21 cellular contexts compared by ENCODE assay signal in the genomic region with DNA sequence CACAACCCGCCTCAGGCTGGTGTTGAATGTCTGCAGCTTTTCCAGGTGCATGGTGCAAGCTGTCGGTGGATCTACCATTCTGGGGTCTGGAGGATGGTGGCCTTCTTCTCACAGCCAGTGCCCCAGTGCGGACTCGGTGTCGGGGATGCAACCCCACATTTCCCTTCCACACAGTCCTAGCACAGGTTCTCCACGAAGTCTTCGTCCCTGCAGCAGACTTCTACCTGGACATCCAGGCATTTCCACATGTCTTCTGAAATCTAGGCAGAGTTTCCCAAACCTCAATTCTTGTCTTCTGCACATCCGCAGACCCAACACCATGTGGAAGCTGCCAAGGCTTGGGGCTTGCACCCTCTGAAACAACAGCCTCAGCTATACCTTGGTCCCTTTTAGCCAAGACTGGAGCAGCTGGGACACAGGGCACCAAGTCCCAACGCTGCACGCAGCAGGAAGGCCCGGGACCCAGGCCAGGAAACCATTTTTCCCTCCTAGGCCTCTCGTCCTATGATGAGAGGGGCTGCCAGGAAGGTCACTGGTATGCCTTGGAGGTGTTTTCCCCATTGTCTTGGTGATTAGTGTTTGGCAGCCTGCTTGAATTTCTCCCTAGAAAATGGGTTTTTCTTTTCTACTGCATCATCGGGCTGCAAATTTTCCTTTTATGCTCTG.
"Had no signal": no experiment of that assay in that cellular context is flagged by ENCODE, and none has a peak within 500 bp of the region (broad histone marks: within the 10 kb centered on the region; RNA-seq: fewer than 3 reads in every experiment).

No MANE protein-coding gene starts in this region.

- H3K4me1 ChIP-seq: esophagus squamous epithelium, parathyroid adenoma, upper lobe of right lung had no signal

- H3K4me3 Mint-ChIP-seq: activated B cell treated with CpG ODN at 0.5 μM for 24 hours; activated T-helper 1 cell treated with anti-CD3 and anti-CD28 coated beads, Interleukin-12 subunit alpha, Interleukin-12 subunit beta, Interleukin-2, Interleukin-4 antibody, amounts not matched to agents 30 ng/mL and 10 ng/mL and 1 ng/mL, durations not matched to agents 14 hours and 24 hours and 36 hours; natural killer cell treated with Interleukin-12 subunit alpha and Interleukin-12 subunit beta and Interleukin-15 and Interleukin-18, amount 100 ng/mL, for 72 hours; stimulated activated memory B cell treated with anti-CD40 and anti-IgM and Interleukin-4, amounts not matched to agents 10 μg/mL and 1 μg/mL and 100 μg/mL, for 72 hours had no signal

- H3K9ac ChIP-seq: parathyroid adenoma had no signal

- H3K9me3 ChIP-seq: esophagus squamous epithelium, heart right ventricle, neutrophil, upper lobe of right lung had no signal

- H3K27ac ChIP-seq: brain microvascular endothelial cell, esophagus squamous epithelium, heart right ventricle, neutrophil, parathyroid adenoma, upper lobe of right lung had no signal

- H3K79me2 ChIP-seq: parathyroid adenoma had no signal

- DNase-seq: activated B cell treated with CpG ODN at 0.5 μM for 24 hours; activated CD4-positive, alpha-beta T cell treated with anti-CD3 and anti-CD28 coated beads for 4 hours; activated CD8-positive, alpha-beta memory T cell treated with anti-CD3 and anti-CD28 coated beads for 24 hours; aorta; brain microvascular endothelial cell; cortex of kidney; effector CD4-positive, alpha-beta T cell; esophagus squamous epithelium; heart right ventricle; immature natural killer cell; kidney glomerular epithelial cell; stimulated activated CD4-positive, alpha-beta T cell treated with anti-CD3 and anti-CD28 coated beads, Interleukin-4, amount 100 ng/mL, for 24 hours; T-cell; upper lobe of right lung had no signal

- H2AFZ ChIP-seq: parathyroid adenoma had no signal

- H3K9me3 Mint-ChIP-seq: immature natural killer cell; natural killer cell treated with Interleukin-12 subunit alpha and Interleukin-12 subunit beta and Interleukin-15 and Interleukin-18, amount 100 ng/mL, for 72 hours had no signal

- FAIRE-seq: endothelial cell of umbilical vein had no signal

- H3K4me3 ChIP-seq: esophagus squamous epithelium, heart right ventricle, upper lobe of right lung had no signal

- H3K36me3 ChIP-seq: brain microvascular endothelial cell had no signal

- ATAC-seq: heart right ventricle; natural killer cell treated with Interleukin-12 subunit alpha and Interleukin-12 subunit beta and Interleukin-15 and Interleukin-18, amount 100 ng/mL, for 72 hours; sciatic nerve; stimulated activated memory B cell treated with anti-CD40 and anti-IgM and Interleukin-4, amounts not matched to agents 10 μg/mL and 1 μg/mL and 100 μg/mL, for 72 hours; upper lobe of right lung had no signal

- H3K27me3 Mint-ChIP-seq: activated B cell treated with CpG ODN at 0.5 μM for 24 hours; natural killer cell treated with Interleukin-12 subunit alpha and Interleukin-12 subunit beta and Interleukin-15 and Interleukin-18, amount 100 ng/mL, for 72 hours; stimulated activated memory B cell treated with anti-CD40 and anti-IgM and Interleukin-4, amounts not matched to agents 10 μg/mL and 1 μg/mL and 100 μg/mL, for 72 hours; T-cell had no signal

- H3K27ac Mint-ChIP-seq: activated B cell treated with CpG ODN at 0.5 μM for 24 hours; activated T-helper 1 cell treated with anti-CD3 and anti-CD28 coated beads, Interleukin-12 subunit alpha, Interleukin-12 subunit beta, Interleukin-2, Interleukin-4 antibody, amounts not matched to agents 30 ng/mL and 10 ng/mL and 1 ng/mL, durations not matched to agents 14 hours and 24 hours and 36 hours; natural killer cell treated with Interleukin-12 subunit alpha and Interleukin-12 subunit beta and Interleukin-15 and Interleukin-18, amount 100 ng/mL, for 72 hours had no signal

- H3K27me3 ChIP-seq: brain microvascular endothelial cell, esophagus squamous epithelium, heart right ventricle, neutrophil, upper lobe of right lung had no signal
